Comparison of ENCODE assay signal across 1 cellular context in genomic region chrX:112691361-112691760, GRCh38.
TF ChIP-seq lines count a peak whose summit lies in the region.

No MANE protein-coding gene starts in this region.

TF ChIP-seq in HepG2, 621 proteins besides CTCF, POLR2A, EP300 and RAD21 (continued from another document):
- TF ChIP-seq, protein P1, sequence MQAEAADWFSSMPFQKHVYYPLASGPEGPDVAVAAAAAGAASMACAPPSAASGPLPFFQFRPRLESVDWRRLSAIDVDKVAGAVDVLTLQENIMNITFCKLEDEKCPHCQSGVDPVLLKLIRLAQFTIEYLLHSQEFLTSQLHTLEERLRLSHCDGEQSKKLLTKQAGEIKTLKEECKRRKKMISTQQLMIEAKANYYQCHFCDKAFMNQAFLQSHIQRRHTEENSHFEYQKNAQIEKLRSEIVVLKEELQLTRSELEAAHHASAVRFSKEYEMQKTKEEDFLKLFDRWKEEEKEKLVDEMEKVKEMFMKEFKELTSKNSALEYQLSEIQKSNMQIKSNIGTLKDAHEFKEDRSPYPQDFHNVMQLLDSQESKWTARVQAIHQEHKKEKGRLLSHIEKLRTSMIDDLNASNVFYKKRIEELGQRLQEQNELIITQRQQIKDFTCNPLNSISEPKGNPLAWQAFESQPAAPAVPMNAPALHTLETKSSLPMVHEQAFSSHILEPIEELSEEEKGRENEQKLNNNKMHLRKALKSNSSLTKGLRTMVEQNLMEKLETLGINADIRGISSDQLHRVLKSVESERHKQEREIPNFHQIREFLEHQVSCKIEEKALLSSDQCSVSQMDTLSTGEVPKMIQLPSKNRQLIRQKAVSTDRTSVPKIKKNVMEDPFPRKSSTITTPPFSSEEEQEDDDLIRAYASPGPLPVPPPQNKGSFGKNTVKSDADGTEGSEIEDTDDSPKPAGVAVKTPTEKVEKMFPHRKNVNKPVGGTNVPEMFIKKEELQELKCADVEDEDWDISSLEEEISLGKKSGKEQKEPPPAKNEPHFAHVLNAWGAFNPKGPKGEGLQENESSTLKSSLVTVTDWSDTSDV (CRISPR knock-in tag; IDR thresholded peaks at IDR 0.05) = no peak
- TF ChIP-seq ZKSCAN8 (CRISPR knock-in tag; IDR thresholded peaks at IDR 0.05; ENCODE audit: borderline replicate concordance) = no peak
